Comparison of ENCODE assay signal across 16 cellular contexts in genomic region chr3:183815951-183816475, GRCh38. TPM values are rescaled to one million over a fixed set of nuclear protein-coding genes. Genes with fewer than 3 reads are reported as not detected.
DNase-seq lines count a peak whose midpoint lies in the region; ATAC-seq and TF ChIP-seq lines count a peak whose summit lies in the region.
"Had no signal": no experiment of that assay in that cellular context is flagged by ENCODE, and none has a peak within 500 bp of the region (broad histone marks: within the 10 kb centered on the region; RNA-seq: fewer than 3 reads in every experiment).

No MANE protein-coding gene starts in this region.

- H3K4me3 ChIP-seq in spleen (no peak overlapping the region), testis (no peak overlapping the region)
- H3K4me3 ChIP-seq: MG63, skin epidermis, thyroid gland had no signal

- H3K27ac ChIP-seq in angular gyrus (ENCODE audit: low read depth, low read length), result peak overlapping the region; percentile 99
- peak overlapping the region in 3 of 8 donors; percentile 22 to 38 (median 38) for H3K27ac ChIP-seq in spleen
- no peak overlapping the region for H3K27ac ChIP-seq in testis
- H3K27ac ChIP-seq: brain microvascular endothelial cell, thyroid gland had no signal

- peaks cover 13% of the 10 kb centered on the region for H3K36me3 Mint-ChIP-seq in activated CD8-positive, alpha-beta memory T cell treated with anti-CD3 and anti-CD28 coated beads, Interleukin-2, amount 10 ng/mL, durations not matched to agents 7 days and 5 days

- DNase-seq in activated CD8-positive, alpha-beta memory T cell treated with anti-CD3 and anti-CD28 coated beads, Interleukin-2, amount 10 ng/mL, durations not matched to agents 7 days and 5 days, result no peak
- no peak for DNase-seq in activated CD8-positive, alpha-beta memory T cell treated with anti-CD3 and anti-CD28 coated beads, Interleukin-2, amount 50 U/mL, for 48 hours
- DNase-seq in NCI-H2107 treated with DMSO at 0.1 percent for 48 hours (lab: John Stamatoyannopoulos, UW; ENCODE audit: unreplicated experiment) (peak; percentile 90), spleen (peak; percentile 64), RPMI8226 (no peak), testis (no peak)
- DNase-seq: activated CD4-positive, CD25-positive, alpha-beta regulatory T cell treated with anti-CD3 and anti-CD28 coated beads, Interleukin-2, amount 50 U/mL, for 72 hours; activated T-cell treated with anti-CD3 and anti-CD28 coated beads, Interleukin-2, amount 50 U/mL, for 4 hours; brain microvascular endothelial cell; HFFc6; mammary epithelial cell; MG63; thyroid gland had no signal

- peaks cover 0 to 53% (median 14%) of the 10 kb centered on the region in 6 donors for H3K36me3 ChIP-seq in spleen
- no peaks in the 10 kb centered on the region for H3K36me3 ChIP-seq in testis (ENCODE audit: low read depth, missing control alignments)

- 74 to 84% (median 80%) methylated on average over 12 of the region's 12 CpGs for WGBS in spleen, 5 donors
- WGBS in testis, 2 donors, result 72 to 85% methylated on average over 11 to 12 of the region's 12 CpGs

- H3K27me3 ChIP-seq in spleen (replicated peaks in 1 of 7), result no peaks in the 10 kb centered on the region
- H3K27me3 ChIP-seq in testis, result no peaks in the 10 kb centered on the region
- H3K27me3 ChIP-seq: brain microvascular endothelial cell, MG63, thyroid gland had no signal

- H3K27me3 Mint-ChIP-seq in activated CD8-positive, alpha-beta memory T cell treated with anti-CD3 and anti-CD28 coated beads, Interleukin-2, amount 10 ng/mL, durations not matched to agents 7 days and 5 days, result no peaks in the 10 kb centered on the region

- no peaks in the 10 kb centered on the region for H3K9me3 Mint-ChIP-seq in activated CD8-positive, alpha-beta memory T cell treated with anti-CD3 and anti-CD28 coated beads, Interleukin-2, amount 10 ng/mL, durations not matched to agents 7 days and 5 days (ENCODE audit: low read depth)
- H3K9me3 Mint-ChIP-seq: activated T-cell treated with anti-CD3 and anti-CD28 coated beads, Interleukin-2, amount 50 U/mL, for 4 hours; HFFc6 had no signal

- CTCF ChIA-PET in activated CD8-positive, alpha-beta memory T cell treated with anti-CD3 and anti-CD28 coated beads, Interleukin-2, amount 10 ng/mL, durations not matched to agents 7 days and 5 days (lab: Charles Lee), result interaction anchor here (0.8 to 2.7 kb wide), 4 partner anchors 8 to 348 kb away, joined by 3 to 11 read pairs (median 4); partner anchors contain the start of gene PARL

- H3K4me1 ChIP-seq in spleen (no peaks in the 10 kb centered on the region), testis (no peaks in the 10 kb centered on the region)

- ATAC-seq in activated CD8-positive, alpha-beta memory T cell treated with anti-CD3 and anti-CD28 coated beads, Interleukin-2, amount 10 ng/mL, durations not matched to agents 7 days and 5 days, result no peak
- no peak for ATAC-seq in activated CD4-positive, CD25-positive, alpha-beta regulatory T cell treated with anti-CD3 and anti-CD28 coated beads, Interleukin-2, amount 50 U/mL, for 24 hours

- H3K4me1 Mint-ChIP-seq in activated CD8-positive, alpha-beta memory T cell treated with anti-CD3 and anti-CD28 coated beads, Interleukin-2, amount 10 ng/mL, durations not matched to agents 7 days and 5 days, result peaks cover 23% of the 10 kb centered on the region

- TF ChIP-seq POLR2A in spleen (IDR thresholded peaks at IDR 0.05), result no peak
- no peak for TF ChIP-seq POLR2A in testis (IDR thresholded peaks at IDR 0.05)

- intact Hi-C loops in spleen (cut with DNase I; ENCODE audit: low total_unique reads) (no loop called here), testis (cut with DNase I; ENCODE audit: low total_unique reads) (no loop called here)

- H3K27ac Mint-ChIP-seq in activated CD8-positive, alpha-beta memory T cell treated with anti-CD3 and anti-CD28 coated beads, Interleukin-2, amount 10 ng/mL, durations not matched to agents 7 days and 5 days, result peak overlapping the region; percentile 85
- H3K27ac Mint-ChIP-seq: HFFc6 had no signal

- TF ChIP-seq CTCF in spleen (IDR thresholded peaks at IDR 0.05 in 8 of 11, conservative IDR thresholded peaks at IDR 0.05 in 3 of 11) (no peak), testis (IDR thresholded peaks at IDR 0.05) (no peak)

- H3K9me3 ChIP-seq in spleen, result no peaks in the 10 kb centered on the region
- no peaks in the 10 kb centered on the region for H3K9me3 ChIP-seq in testis
- H3K9me3 ChIP-seq: MG63, thyroid gland had no signal

- no peak overlapping the region for H3K4me3 Mint-ChIP-seq in activated CD8-positive, alpha-beta memory T cell treated with anti-CD3 and anti-CD28 coated beads, Interleukin-2, amount 10 ng/mL, durations not matched to agents 7 days and 5 days
- H3K4me3 Mint-ChIP-seq: activated T-cell treated with anti-CD3 and anti-CD28 coated beads, Interleukin-2, amount 50 U/mL, for 4 hours; HFFc6 had no signal

RNA-seq across cellular contexts. Expression of gene MAP6D1, which starts 9.4 kb away (rescaled TPM):
- under 1 TPM; 0.47 to 0.70 TPM for total RNA-seq in activated CD8-positive, alpha-beta memory T cell treated with anti-CD3 and anti-CD28 coated beads, Interleukin-2, amount 10 ng/mL, durations not matched to agents 7 days and 5 days
- 1 to 10 TPM in 6 of 7 donors, not detected in 1; 1.2 to 3.1 (median 1.8) TPM for total RNA-seq in spleen
- polyA plus RNA-seq in spleen, result 1 to 10 TPM in 1 of 3 donors, under 1 TPM in 2; 0.77 to 2.1 (median 0.99) TPM
- total RNA-seq in testis, result 1 to 10 TPM; 4.8 to 8.3 TPM
- 0.80 TPM for polyA plus RNA-seq in testis (ENCODE audit: insufficient read depth, low read depth, low replicate concordance)

Comparison
In these comparisons a context has a peak if more than half of its experiments do, and no peak if none do; other contexts are left out.
1. DNase-seq: peak in NCI-H2107 treated with DMSO at 0.1 percent for 48 hours (single experiment) and spleen (single experiment); none in activated CD8-positive, alpha-beta memory T cell treated with anti-CD3 and anti-CD28 coated beads, Interleukin-2, amount 10 ng/mL, durations not matched to agents 7 days and 5 days (single experiment), activated CD8-positive, alpha-beta memory T cell treated with anti-CD3 and anti-CD28 coated beads, Interleukin-2, amount 50 U/mL, for 48 hours (single experiment), RPMI8226 (single experiment) and testis (single experiment).